Comparison of ENCODE assay signal across 24 cellular contexts in genomic region chr21:46150073-46150472, GRCh38. TPM values are rescaled to one million over a fixed set of nuclear protein-coding genes. Genes with fewer than 3 reads are reported as not detected.
DNase-seq lines count a peak whose midpoint lies in the region; ATAC-seq and TF ChIP-seq lines count a peak whose summit lies in the region.
"Had no signal": no experiment of that assay in that cellular context is flagged by ENCODE, and none has a peak within 500 bp of the region (broad histone marks: within the 10 kb centered on the region; RNA-seq: fewer than 3 reads in every experiment).

No MANE protein-coding gene starts in this region.

- POLR2A ChIA-PET in HEK293 (lab: Yijun Ruan, JAX) (no interaction called here), RWPE1 (lab: Yijun Ruan, JAX; ENCODE audit: low non-redundant PET) (no interaction called here)

- WGBS in sigmoid colon, 2 donors = 78 to 88% methylated on average over 19 of the region's 19 CpGs

- no peak for TF ChIP-seq CTCF in HEK293 (tag by site-specific recombination; IDR thresholded peaks at IDR 0.05)
- no peak for TF ChIP-seq CTCF in sigmoid colon (IDR thresholded peaks at IDR 0.05)
- no peak for TF ChIP-seq CTCF in RWPE1 (conservative IDR thresholded peaks at IDR 0.05; ENCODE audit: low read depth)

- no peaks in the 10 kb centered on the region for H3K9me3 ChIP-seq in HEK293 (ENCODE audit: control insufficient read depth, insufficient read depth, low read depth, low read length)
- H3K9me3 ChIP-seq in sigmoid colon = no peaks in the 10 kb centered on the region
- H3K9me3 ChIP-seq: A549, left lung, neutrophil, spleen, tibial nerve had no signal

- H3K36me3 Mint-ChIP-seq in activated T-helper 2 cell treated with anti-CD3 and anti-CD28 coated beads, Interferon-gamma antibody, Interleukin-2, Interleukin-4, amounts not matched to agents 10 μg/mL and 5 μg/mL and 100 μg/mL, durations not matched to agents 14 hours and 24 hours and 36 hours (ENCODE audit: low read depth) = no peaks in the 10 kb centered on the region

- DNase-seq in activated CD8-positive, alpha-beta memory T cell treated with anti-CD3 and anti-CD28 coated beads, Interleukin-2, amount 50 U/mL, for 4 hours = peak; percentile 13
- no peak for DNase-seq in activated CD8-positive, alpha-beta memory T cell treated with anti-CD3 and anti-CD28 coated beads, Interleukin-2, amount 50 U/mL, for 48 hours
- DNase-seq in left lobe of liver (ENCODE audit: low spot score) (peak; percentile 46), sigmoid colon (peak; percentile 51), NCI-H1436 treated with DMSO at 0.1 percent for 48 hours (lab: John Stamatoyannopoulos, UW) (no peak), RWPE1 (ENCODE audit: low spot score) (no peak)
- DNase-seq in activated T-helper 2 cell treated with anti-CD3 and anti-CD28 coated beads, Interferon-gamma antibody, Interleukin-2, Interleukin-4, amounts not matched to agents 10 μg/mL and 5 μg/mL and 100 μg/mL, durations not matched to agents 14 hours and 24 hours and 36 hours (ENCODE audit: low spot score) = no peak
- DNase-seq: activated CD4-positive, alpha-beta T cell treated with anti-CD3 and anti-CD28 coated beads for 4 hours; amniotic stem cell; COR-L47; dermis blood vessel endothelial cell; DND-41; HFFc6; NCI-H1694; NCI-H526 treated with DMSO at 0.1 percent for 48 hours; stimulated activated CD4-positive, alpha-beta T cell treated with anti-CD3 and anti-CD28 coated beads, Interleukin-4, amount 100 ng/mL, for 24 hours; stimulated activated naive CD4-positive, alpha-beta T cell treated with Interleukin-2 at 50 U/mL for 16 hours had no signal

- H3K4me1 ChIP-seq in HEK293 (ENCODE audit: control insufficient read depth, insufficient read depth, low read length) = no peaks in the 10 kb centered on the region
- H3K4me1 ChIP-seq in sigmoid colon = peaks cover 0 to 15% (median 11%) of the 10 kb centered on the region in 4 donors
- H3K4me1 ChIP-seq: A549 had no signal

- ATAC-seq in left lobe of liver = peak; percentile 0
- ATAC-seq: A549, left lung had no signal

- H3K9me3 Mint-ChIP-seq in activated T-helper 2 cell treated with anti-CD3 and anti-CD28 coated beads, Interferon-gamma antibody, Interleukin-2, Interleukin-4, amounts not matched to agents 10 μg/mL and 5 μg/mL and 100 μg/mL, durations not matched to agents 14 hours and 24 hours and 36 hours = no peaks in the 10 kb centered on the region
- H3K9me3 Mint-ChIP-seq: HFFc6 had no signal

- intact Hi-C loops in sigmoid colon (cut with DNase I) = no loop called here
- intact Hi-C loops in activated T-helper 2 cell treated with anti-CD3 and anti-CD28 coated beads, Interferon-gamma antibody, Interleukin-2, Interleukin-4, amounts not matched to agents 10 μg/mL and 5 μg/mL and 100 μg/mL, durations not matched to agents 14 hours and 24 hours and 36 hours (cut with micrococcal nuclease) = no loop called here

- TF ChIP-seq EP300 in sigmoid colon (IDR thresholded peaks at IDR 0.05) = no peak

- no peak overlapping the region for H3K27ac Mint-ChIP-seq in activated T-helper 2 cell treated with anti-CD3 and anti-CD28 coated beads, Interferon-gamma antibody, Interleukin-2, Interleukin-4, amounts not matched to agents 10 μg/mL and 5 μg/mL and 100 μg/mL, durations not matched to agents 14 hours and 24 hours and 36 hours
- H3K27ac Mint-ChIP-seq: HFFc6 had no signal

- no peaks in the 10 kb centered on the region for H3K36me3 ChIP-seq in HEK293 (ENCODE audit: control insufficient read depth in 2 of 2, insufficient read depth in 1 of 2, low read length in 2 of 2)
- no peaks in the 10 kb centered on the region for H3K36me3 ChIP-seq in sigmoid colon
- H3K36me3 ChIP-seq: left lung, neutrophil, spleen, tibial nerve had no signal

- CTCF ChIA-PET in HEK293 (lab: Yijun Ruan, JAX) = interaction anchor here (1.1 to 1.3 kb wide), 2 partner anchors 62 to 80 kb away, joined by 3 read pairs; no protein-coding TSS in a partner anchor
- CTCF ChIA-PET in RWPE1 (lab: Yijun Ruan, JAX) = no interaction called here

- H3K4me3 ChIP-seq in HEK293 (ENCODE audit: low read depth, low read length) (no peak overlapping the region), sigmoid colon (no peak overlapping the region)
- H3K4me3 ChIP-seq: A549, left lung, spleen, tibial nerve had no signal

- no peak for TF ChIP-seq POLR2A in sigmoid colon (IDR thresholded peaks at IDR 0.05)

- H3K4me1 Mint-ChIP-seq in activated T-helper 2 cell treated with anti-CD3 and anti-CD28 coated beads, Interferon-gamma antibody, Interleukin-2, Interleukin-4, amounts not matched to agents 10 μg/mL and 5 μg/mL and 100 μg/mL, durations not matched to agents 14 hours and 24 hours and 36 hours (ENCODE audit: low read depth) = no peaks in the 10 kb centered on the region

- no peak overlapping the region for H3K27ac ChIP-seq in HEK293 (ENCODE audit: extremely low read depth, low read depth, low read length)
- no peak overlapping the region for H3K27ac ChIP-seq in sigmoid colon
- no peak overlapping the region for H3K27ac ChIP-seq in RWPE1
- H3K27ac ChIP-seq: A549, left lung, neutrophil, spleen, tibial nerve had no signal

- H3K27me3 Mint-ChIP-seq in activated T-helper 2 cell treated with anti-CD3 and anti-CD28 coated beads, Interferon-gamma antibody, Interleukin-2, Interleukin-4, amounts not matched to agents 10 μg/mL and 5 μg/mL and 100 μg/mL, durations not matched to agents 14 hours and 24 hours and 36 hours (ENCODE audit: low read depth) = no peaks in the 10 kb centered on the region

- no peaks in the 10 kb centered on the region for H3K27me3 ChIP-seq in sigmoid colon
- H3K27me3 ChIP-seq: neutrophil had no signal

- no peak overlapping the region for H3K4me3 Mint-ChIP-seq in activated T-helper 2 cell treated with anti-CD3 and anti-CD28 coated beads, Interferon-gamma antibody, Interleukin-2, Interleukin-4, amounts not matched to agents 10 μg/mL and 5 μg/mL and 100 μg/mL, durations not matched to agents 14 hours and 24 hours and 36 hours (ENCODE audit: low read depth)
- H3K4me3 Mint-ChIP-seq: HFFc6 had no signal

TF ChIP-seq in HEK293, 187 proteins besides CTCF, POLR2A, EP300 and RAD21:
- TF ChIP-seq ZNF214 (tag by site-specific recombination; IDR thresholded peaks at IDR 0.05; ENCODE audit: borderline replicate concordance) (no peak), EGR2 (tag by site-specific recombination; IDR thresholded peaks at IDR 0.05; ENCODE audit: low read depth) (peak; percentile 50; the same call in 1 of the 2 replicates), ZNF202 (tag by site-specific recombination; IDR thresholded peaks at IDR 0.05; ENCODE audit: borderline replicate concordance) (no peak), ZNF768 (tag by site-specific recombination; IDR thresholded peaks at IDR 0.05) (no peak), ZNF830 (tag by site-specific recombination; IDR thresholded peaks at IDR 0.05; ENCODE audit: low read depth) (no peak), ZIC2 (tag by site-specific recombination; IDR thresholded peaks at IDR 0.05) (peak; percentile 98), GLIS1 (tag by site-specific recombination; IDR thresholded peaks at IDR 0.05) (peak; percentile 61), KLF7 (tag by site-specific recombination; IDR thresholded peaks at IDR 0.05; ENCODE audit: borderline replicate concordance) (no peak), ZFHX2 (tag by site-specific recombination; conservative IDR thresholded peaks at IDR 0.05) (peak; percentile 23; the same call in 1 of the 2 replicates)
- TF ChIP-seq, protein P1, sequence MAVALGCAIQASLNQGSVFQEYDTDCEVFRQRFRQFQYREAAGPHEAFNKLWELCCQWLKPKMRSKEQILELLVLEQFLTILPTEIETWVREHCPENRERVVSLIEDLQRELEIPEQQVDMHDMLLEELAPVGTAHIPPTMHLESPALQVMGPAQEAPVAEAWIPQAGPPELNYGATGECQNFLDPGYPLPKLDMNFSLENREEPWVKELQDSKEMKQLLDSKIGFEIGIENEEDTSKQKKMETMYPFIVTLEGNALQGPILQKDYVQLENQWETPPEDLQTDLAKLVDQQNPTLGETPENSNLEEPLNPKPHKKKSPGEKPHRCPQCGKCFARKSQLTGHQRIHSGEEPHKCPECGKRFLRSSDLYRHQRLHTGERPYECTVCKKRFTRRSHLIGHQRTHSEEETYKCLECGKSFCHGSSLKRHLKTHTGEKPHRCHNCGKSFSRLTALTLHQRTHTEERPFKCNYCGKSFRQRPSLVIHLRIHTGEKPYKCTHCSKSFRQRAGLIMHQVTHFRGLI (tag by site-specific recombination; IDR thresholded peaks at IDR 0.05) = no peak

RNA-seq across cellular contexts. Expression of gene FTCD, which starts 5.3 kb away (rescaled TPM):
- total RNA-seq in left lobe of liver (668 TPM), sigmoid colon (1 to 10 TPM in 1 of 4 donors, not detected in 3; 1.4 TPM)
- polyA plus RNA-seq in sigmoid colon = under 1 TPM in 1 of 3 donors, not detected in 2; 0.20 TPM
- total RNA-seq in activated T-helper 2 cell treated with anti-CD3 and anti-CD28 coated beads, Interferon-gamma antibody, Interleukin-2, Interleukin-4, amounts not matched to agents 10 μg/mL and 5 μg/mL and 100 μg/mL, durations not matched to agents 14 hours and 24 hours and 36 hours = 0.14 and 0.23 TPM in 2 replicates
- total RNA-seq: bronchial epithelial cell had no signal
- polyA plus RNA-seq: A549 had no signal

RNA-seq across cellular contexts. Expression of gene SPATC1L, which starts 34.2 kb away (rescaled TPM):
- total RNA-seq in left lobe of liver (0.40 TPM), sigmoid colon (10 to 100 TPM in 1 of 4 donors, 1 to 10 TPM in 2, under 1 TPM in 1; 0.95 to 18.3 (median 7.1) TPM)
- polyA plus RNA-seq in sigmoid colon = 10 to 100 TPM in 1 of 3 donors, 1 to 10 TPM in 2; 3.2 to 11.0 (median 7.8) TPM
- 13.9 and 14.7 TPM in 2 replicates for total RNA-seq in activated T-helper 2 cell treated with anti-CD3 and anti-CD28 coated beads, Interferon-gamma antibody, Interleukin-2, Interleukin-4, amounts not matched to agents 10 μg/mL and 5 μg/mL and 100 μg/mL, durations not matched to agents 14 hours and 24 hours and 36 hours

RNA-seq across cellular contexts. Expression of gene COL6A2, which starts 52.2 kb away (rescaled TPM):
- total RNA-seq in left lobe of liver = 34.9 TPM
- total RNA-seq in sigmoid colon = 1,000 to 10,000 TPM in 2 of 4 donors, 100 to 1,000 TPM in 2; 570 to 1,745 (median 1,082) TPM
- 100 to 1,000 TPM in 1 of 3 donors, 10 to 100 TPM in 2; 14.3 to 233 (median 37.8) TPM for polyA plus RNA-seq in sigmoid colon
- 2.2 TPM in 2 replicates for total RNA-seq in activated T-helper 2 cell treated with anti-CD3 and anti-CD28 coated beads, Interferon-gamma antibody, Interleukin-2, Interleukin-4, amounts not matched to agents 10 μg/mL and 5 μg/mL and 100 μg/mL, durations not matched to agents 14 hours and 24 hours and 36 hours

Comparison
In these comparisons a context has a peak if more than half of its experiments do, and no peak if none do; other contexts are left out.
1. DNase-seq: peak in activated CD8-positive, alpha-beta memory T cell treated with anti-CD3 and anti-CD28 coated beads, Interleukin-2, amount 50 U/mL, for 4 hours (single experiment), left lobe of liver (single experiment) and sigmoid colon (single experiment); none in activated CD8-positive, alpha-beta memory T cell treated with anti-CD3 and anti-CD28 coated beads, Interleukin-2, amount 50 U/mL, for 48 hours (single experiment), activated T-helper 2 cell treated with anti-CD3 and anti-CD28 coated beads, Interferon-gamma antibody, Interleukin-2, Interleukin-4, amounts not matched to agents 10 μg/mL and 5 μg/mL and 100 μg/mL, durations not matched to agents 14 hours and 24 hours and 36 hours (single experiment), NCI-H1436 treated with DMSO at 0.1 percent for 48 hours (single experiment) and RWPE1 (single experiment).
2. RNA of gene FTCD, which starts 5.3 kb away (total RNA-seq): 668 TPM in left lobe of liver (single experiment); 1.4 TPM in sigmoid colon and 0.14 to 0.23 TPM in activated T-helper 2 cell treated with anti-CD3 and anti-CD28 coated beads, Interferon-gamma antibody, Interleukin-2, Interleukin-4, amounts not matched to agents 10 μg/mL and 5 μg/mL and 100 μg/mL, durations not matched to agents 14 hours and 24 hours and 36 hours; every median in the first group is over 100 times any median in the second.
3. RNA of gene COL6A2, which starts 52.2 kb away (total RNA-seq): 570 to 1,745 TPM in sigmoid colon; 34.9 TPM in left lobe of liver (single experiment) and 2.2 TPM in activated T-helper 2 cell treated with anti-CD3 and anti-CD28 coated beads, Interferon-gamma antibody, Interleukin-2, Interleukin-4, amounts not matched to agents 10 μg/mL and 5 μg/mL and 100 μg/mL, durations not matched to agents 14 hours and 24 hours and 36 hours; every median in the first group is over 10 times any median in the second.